Comparison of ENCODE assay signal across 1 cellular context in the genomic region with DNA sequence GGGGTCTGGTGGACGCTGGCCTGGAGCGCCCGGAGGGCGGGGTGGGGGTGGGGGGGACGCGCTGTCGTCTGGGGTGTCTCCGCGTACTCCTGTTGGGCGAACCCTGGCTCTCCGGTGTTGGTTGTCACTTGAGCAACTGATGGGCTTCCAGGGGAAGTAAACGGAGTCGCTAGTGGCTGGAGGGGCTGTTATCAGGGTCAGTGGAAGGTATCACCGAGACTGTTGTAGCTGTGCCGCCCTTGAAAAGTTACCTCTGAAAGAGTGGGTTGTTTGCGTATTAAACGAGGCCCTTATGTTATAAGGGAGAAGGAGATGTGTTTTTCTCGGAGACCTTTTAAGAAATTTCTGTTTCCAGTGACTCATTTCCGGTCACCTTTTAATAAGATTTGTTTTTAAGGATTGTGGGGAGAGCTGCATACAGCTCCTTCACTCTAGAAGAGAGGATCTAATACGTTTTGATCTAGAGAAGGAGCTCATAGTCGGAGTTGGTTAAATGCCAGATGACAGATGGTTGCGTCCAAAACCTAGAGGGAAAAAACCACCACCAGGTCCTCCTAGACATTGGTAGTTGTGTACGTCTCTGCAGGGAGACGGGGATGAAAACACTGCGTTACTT.
TF ChIP-seq lines count a peak whose summit lies in the region.

No MANE protein-coding gene starts in this region.

TF ChIP-seq in SK-N-SH, 30 proteins besides CTCF, POLR2A, EP300 and RAD21:
- no peak for TF ChIP-seq TAF1 (IDR thresholded peaks at IDR 0.05; ENCODE audit: borderline replicate concordance, low read depth, low read length)
- TF ChIP-seq FOSL2 (IDR thresholded peaks at IDR 0.05; ENCODE audit: borderline replicate concordance, low read depth): no peak
- TF ChIP-seq NFIC (IDR thresholded peaks at IDR 0.05; ENCODE audit: borderline replicate concordance): no peak
- TF ChIP-seq ZBTB33 (IDR thresholded peaks at IDR 0.05; ENCODE audit: borderline replicate concordance, low read depth): no peak
- no peak for TF ChIP-seq ELF1 (IDR thresholded peaks at IDR 0.05)
- TF ChIP-seq SIN3A (IDR thresholded peaks at IDR 0.05; ENCODE audit: borderline replicate concordance, low read depth, low read length): no peak
- TF ChIP-seq USF2 (IDR thresholded peaks at IDR 0.05; ENCODE audit: borderline replicate concordance, low read depth, low read length): no peak
- TF ChIP-seq, protein P1, sequence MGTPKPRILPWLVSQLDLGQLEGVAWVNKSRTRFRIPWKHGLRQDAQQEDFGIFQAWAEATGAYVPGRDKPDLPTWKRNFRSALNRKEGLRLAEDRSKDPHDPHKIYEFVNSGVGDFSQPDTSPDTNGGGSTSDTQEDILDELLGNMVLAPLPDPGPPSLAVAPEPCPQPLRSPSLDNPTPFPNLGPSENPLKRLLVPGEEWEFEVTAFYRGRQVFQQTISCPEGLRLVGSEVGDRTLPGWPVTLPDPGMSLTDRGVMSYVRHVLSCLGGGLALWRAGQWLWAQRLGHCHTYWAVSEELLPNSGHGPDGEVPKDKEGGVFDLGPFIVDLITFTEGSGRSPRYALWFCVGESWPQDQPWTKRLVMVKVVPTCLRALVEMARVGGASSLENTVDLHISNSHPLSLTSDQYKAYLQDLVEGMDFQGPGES (IDR thresholded peaks at IDR 0.05; ENCODE audit: low read depth, low read length): no peak
- no peak for TF ChIP-seq MEF2A (IDR thresholded peaks at IDR 0.05; ENCODE audit: borderline replicate concordance, low read depth)
- no peak for TF ChIP-seq NRF1 (IDR thresholded peaks at IDR 0.05; ENCODE audit: low read depth, low read length)
- no peak for TF ChIP-seq POLR2AphosphoS5 (IDR thresholded peaks at IDR 0.05; ENCODE audit: low read depth, low read length)
